Comparison of ENCODE assay signal across 28 cellular contexts in genomic region chr20:2303693-2304092, GRCh38. TPM values are rescaled to one million over a fixed set of nuclear protein-coding genes. Genes with fewer than 3 reads are reported as not detected.
"Had no signal": no experiment of that assay in that cellular context is flagged by ENCODE, and none has a peak within 500 bp of the region (broad histone marks: within the 10 kb centered on the region; RNA-seq: fewer than 3 reads in every experiment).

No MANE protein-coding gene starts in this region.

- H3K27ac ChIP-seq: adrenal gland, ascending aorta, brain microvascular endothelial cell, gastrocnemius medialis, left lung, neutrophil, pancreas, psoas muscle, stomach, suprapubic skin, tibial nerve had no signal

- H3K36me3 ChIP-seq: adrenal gland, ascending aorta, brain microvascular endothelial cell, gastrocnemius medialis, left lung, neutrophil, pancreas, stomach, suprapubic skin, tibial nerve had no signal

- DNase-seq: activated naive CD4-positive, alpha-beta T cell; activated T-cell treated with anti-CD3 and anti-CD28 coated beads, Interleukin-2, amount 50 U/mL, for 1 hour; adrenal gland; brain microvascular endothelial cell; central memory CD4-positive, alpha-beta T cell; effector memory CD8-positive, alpha-beta T cell; gastrocnemius medialis; left lung; natural killer cell; psoas muscle; small intestine; stimulated activated CD4-positive, alpha-beta T cell treated with anti-CD3 and anti-CD28 coated beads, Interleukin-2, amount 100 ng/mL, for 24 hours; stomach; T-helper 9 cell had no signal

- H3K4me1 ChIP-seq: ascending aorta, gastrocnemius medialis, pancreas, psoas muscle, stomach, suprapubic skin had no signal

- H3K9me3 ChIP-seq: adrenal gland, ascending aorta, gastrocnemius medialis, left lung, neutrophil, pancreas, psoas muscle, stomach, suprapubic skin, tibial nerve had no signal

- ATAC-seq: effector memory CD8-positive, alpha-beta T cell; esophagus mucosa; gastrocnemius medialis; left lung; natural killer cell; psoas muscle; sciatic nerve; stimulated activated effector memory CD8-positive, alpha-beta T cell treated with anti-CD3 and anti-CD28 coated beads, Interleukin-12 subunit alpha, Interleukin-12 subunit beta, amount 100 ng/mL, for 72 hours; WTC11 had no signal

- H3K27me3 ChIP-seq: adrenal gland, ascending aorta, brain microvascular endothelial cell, gastrocnemius medialis, neutrophil, pancreas, suprapubic skin, tibial nerve had no signal

- H3K4me3 ChIP-seq: adrenal gland, ascending aorta, gastrocnemius medialis, left lung, pancreas, psoas muscle, stomach, suprapubic skin, tibial nerve had no signal

RNA-seq across cellular contexts. Expression of gene TGM3, which starts 7.9 kb away (rescaled TPM):
- total RNA-seq: ascending aorta; dermis microvascular lymphatic vessel endothelial cell; endothelial cell of umbilical vein; gastrocnemius medialis; lung microvascular endothelial cell; natural killer cell; sciatic nerve; stomach; T-helper 1 cell treated with Interleukin-12 subunit alpha and Interleukin-12 subunit beta and Interleukin-4 antibody, amounts not matched to agents 30 ng/mL and 1 ng/mL, for 36 hours; tibial nerve; urinary bladder had no signal
